Comparison of ENCODE assay signal across 1 cellular context in the genomic region with DNA sequence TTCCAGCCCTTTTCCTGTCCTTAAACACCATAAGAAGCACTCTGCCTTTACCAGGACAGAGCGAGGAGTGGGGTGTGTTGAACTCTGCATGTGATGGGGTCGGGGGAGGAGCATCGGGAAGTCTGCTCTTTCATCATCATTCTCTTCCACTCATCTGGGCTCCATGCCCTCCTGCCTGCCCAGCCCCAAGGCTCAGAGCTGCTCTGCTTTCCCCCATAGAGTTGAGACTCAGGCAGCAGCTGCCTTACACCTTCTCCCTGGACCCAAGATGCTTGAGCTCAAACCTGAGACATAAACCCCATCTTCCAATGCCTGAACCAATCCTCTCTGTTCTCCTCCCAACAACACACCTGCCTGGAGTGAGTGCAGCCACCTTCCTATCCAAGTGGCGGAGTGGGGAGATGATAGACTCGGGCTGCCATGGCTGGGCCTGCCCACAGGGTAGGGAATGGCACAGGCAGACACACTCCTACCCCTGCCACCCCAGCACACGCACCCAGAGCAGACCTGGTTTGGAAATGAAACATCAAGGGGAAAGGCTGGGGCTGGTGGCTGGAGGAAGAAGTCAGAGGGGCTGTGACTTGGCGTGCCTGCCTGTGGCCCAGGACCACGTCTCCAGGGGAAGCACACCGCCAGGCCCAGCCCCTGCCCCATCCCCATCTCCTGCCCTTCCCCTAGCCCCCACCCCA.
TF ChIP-seq lines count a peak whose summit lies in the region.

No MANE protein-coding gene starts in this region.

TF ChIP-seq in WTC11, 78 proteins besides CTCF, POLR2A, EP300 and RAD21 (continued from another document):
- TF ChIP-seq, protein P1, sequence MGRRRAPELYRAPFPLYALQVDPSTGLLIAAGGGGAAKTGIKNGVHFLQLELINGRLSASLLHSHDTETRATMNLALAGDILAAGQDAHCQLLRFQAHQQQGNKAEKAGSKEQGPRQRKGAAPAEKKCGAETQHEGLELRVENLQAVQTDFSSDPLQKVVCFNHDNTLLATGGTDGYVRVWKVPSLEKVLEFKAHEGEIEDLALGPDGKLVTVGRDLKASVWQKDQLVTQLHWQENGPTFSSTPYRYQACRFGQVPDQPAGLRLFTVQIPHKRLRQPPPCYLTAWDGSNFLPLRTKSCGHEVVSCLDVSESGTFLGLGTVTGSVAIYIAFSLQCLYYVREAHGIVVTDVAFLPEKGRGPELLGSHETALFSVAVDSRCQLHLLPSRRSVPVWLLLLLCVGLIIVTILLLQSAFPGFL (CRISPR knock-in tag; IDR thresholded peaks at IDR 0.05; ENCODE audit: borderline replicate concordance), result no peak
- TF ChIP-seq NFYB (CRISPR knock-in tag; conservative IDR thresholded peaks at IDR 0.05; ENCODE audit: low read depth), result no peak
- no peak for TF ChIP-seq GABPB1 (CRISPR knock-in tag; IDR thresholded peaks at IDR 0.05)
- TF ChIP-seq, protein P2, sequence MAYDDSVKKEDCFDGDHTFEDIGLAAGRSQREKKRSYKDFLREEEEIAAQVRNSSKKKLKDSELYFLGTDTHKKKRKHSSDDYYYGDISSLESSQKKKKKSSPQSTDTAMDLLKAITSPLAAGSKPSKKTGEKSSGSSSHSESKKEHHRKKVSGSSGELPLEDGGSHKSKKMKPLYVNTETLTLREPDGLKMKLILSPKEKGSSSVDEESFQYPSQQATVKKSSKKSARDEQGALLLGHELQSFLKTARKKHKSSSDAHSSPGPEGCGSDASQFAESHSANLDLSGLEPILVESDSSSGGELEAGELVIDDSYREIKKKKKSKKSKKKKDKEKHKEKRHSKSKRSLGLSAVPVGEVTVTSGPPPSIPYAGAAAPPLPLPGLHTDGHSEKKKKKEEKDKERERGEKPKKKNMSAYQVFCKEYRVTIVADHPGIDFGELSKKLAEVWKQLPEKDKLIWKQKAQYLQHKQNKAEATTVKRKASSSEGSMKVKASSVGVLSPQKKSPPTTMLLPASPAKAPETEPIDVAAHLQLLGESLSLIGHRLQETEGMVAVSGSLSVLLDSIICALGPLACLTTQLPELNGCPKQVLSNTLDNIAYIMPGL (CRISPR knock-in tag; IDR thresholded peaks at IDR 0.05), result no peak
- TF ChIP-seq ZNF671 (CRISPR knock-in tag; IDR thresholded peaks at IDR 0.05), result no peak
- TF ChIP-seq NFE2L1 (CRISPR knock-in tag; IDR thresholded peaks at IDR 0.05), result no peak
- TF ChIP-seq, protein P3, sequence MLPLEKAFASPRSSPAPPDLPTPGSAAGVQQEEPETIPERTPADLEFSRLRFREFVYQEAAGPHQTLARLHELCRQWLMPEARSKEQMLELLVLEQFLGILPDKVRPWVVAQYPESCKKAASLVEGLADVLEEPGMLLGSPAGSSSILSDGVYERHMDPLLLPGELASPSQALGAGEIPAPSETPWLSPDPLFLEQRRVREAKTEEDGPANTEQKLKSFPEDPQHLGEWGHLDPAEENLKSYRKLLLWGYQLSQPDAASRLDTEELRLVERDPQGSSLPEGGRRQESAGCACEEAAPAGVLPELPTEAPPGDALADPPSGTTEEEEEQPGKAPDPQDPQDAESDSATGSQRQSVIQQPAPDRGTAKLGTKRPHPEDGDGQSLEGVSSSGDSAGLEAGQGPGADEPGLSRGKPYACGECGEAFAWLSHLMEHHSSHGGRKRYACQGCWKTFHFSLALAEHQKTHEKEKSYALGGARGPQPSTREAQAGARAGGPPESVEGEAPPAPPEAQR (CRISPR knock-in tag; IDR thresholded peaks at IDR 0.05), result no peak
- TF ChIP-seq, protein P4, sequence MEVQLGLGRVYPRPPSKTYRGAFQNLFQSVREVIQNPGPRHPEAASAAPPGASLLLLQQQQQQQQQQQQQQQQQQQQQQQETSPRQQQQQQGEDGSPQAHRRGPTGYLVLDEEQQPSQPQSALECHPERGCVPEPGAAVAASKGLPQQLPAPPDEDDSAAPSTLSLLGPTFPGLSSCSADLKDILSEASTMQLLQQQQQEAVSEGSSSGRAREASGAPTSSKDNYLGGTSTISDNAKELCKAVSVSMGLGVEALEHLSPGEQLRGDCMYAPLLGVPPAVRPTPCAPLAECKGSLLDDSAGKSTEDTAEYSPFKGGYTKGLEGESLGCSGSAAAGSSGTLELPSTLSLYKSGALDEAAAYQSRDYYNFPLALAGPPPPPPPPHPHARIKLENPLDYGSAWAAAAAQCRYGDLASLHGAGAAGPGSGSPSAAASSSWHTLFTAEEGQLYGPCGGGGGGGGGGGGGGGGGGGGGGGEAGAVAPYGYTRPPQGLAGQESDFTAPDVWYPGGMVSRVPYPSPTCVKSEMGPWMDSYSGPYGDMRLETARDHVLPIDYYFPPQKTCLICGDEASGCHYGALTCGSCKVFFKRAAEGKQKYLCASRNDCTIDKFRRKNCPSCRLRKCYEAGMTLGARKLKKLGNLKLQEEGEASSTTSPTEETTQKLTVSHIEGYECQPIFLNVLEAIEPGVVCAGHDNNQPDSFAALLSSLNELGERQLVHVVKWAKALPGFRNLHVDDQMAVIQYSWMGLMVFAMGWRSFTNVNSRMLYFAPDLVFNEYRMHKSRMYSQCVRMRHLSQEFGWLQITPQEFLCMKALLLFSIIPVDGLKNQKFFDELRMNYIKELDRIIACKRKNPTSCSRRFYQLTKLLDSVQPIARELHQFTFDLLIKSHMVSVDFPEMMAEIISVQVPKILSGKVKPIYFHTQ (CRISPR knock-in tag; IDR thresholded peaks at IDR 0.05), result no peak
- TF ChIP-seq ZNF423 (CRISPR knock-in tag; IDR thresholded peaks at IDR 0.05), result no peak
- TF ChIP-seq ZNF263 (CRISPR knock-in tag; IDR thresholded peaks at IDR 0.05; ENCODE audit: low read depth), result no peak
- TF ChIP-seq ETV6 (CRISPR knock-in tag; IDR thresholded peaks at IDR 0.05), result no peak
